ENCODE assay signal across 18 cellular contexts in the genomic region with DNA sequence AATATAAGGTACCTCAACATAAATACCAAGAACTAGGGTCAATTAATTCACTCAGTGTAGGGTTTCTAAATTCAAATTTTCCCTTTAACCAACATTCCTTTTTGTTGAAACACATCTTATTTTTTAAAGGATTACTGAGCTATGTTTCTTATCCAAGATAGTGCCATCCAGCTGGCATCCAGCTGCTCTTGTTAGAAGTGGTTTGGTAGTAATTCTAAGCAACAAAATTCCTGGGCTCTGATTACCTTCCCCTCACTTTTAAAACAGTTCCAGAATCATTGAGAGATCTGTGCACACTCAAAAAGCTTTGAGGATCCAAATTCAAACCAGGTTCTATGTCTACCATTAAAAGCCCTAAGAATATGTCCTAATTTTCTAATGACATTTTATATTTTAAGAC.
"Had no signal": no experiment of that assay in that cellular context is flagged by ENCODE, and none has a peak within 500 bp of the region (broad histone marks: within the 10 kb centered on the region; RNA-seq: fewer than 3 reads in every experiment).

No MANE protein-coding gene starts in this region.

- H2AFZ ChIP-seq: parathyroid adenoma had no signal

- H3K9ac ChIP-seq: parathyroid adenoma had no signal

- H3K9me3 ChIP-seq: neutrophil had no signal

- H3K27me3 ChIP-seq: brain microvascular endothelial cell, neutrophil, stomach had no signal

- H3K4me3 ChIP-seq: coronary artery, stomach had no signal

- DNase-seq: activated CD4-positive, alpha-beta memory T cell treated with anti-CD3 and anti-CD28 coated beads for 36 hours; activated CD4-positive, alpha-beta T cell treated with anti-CD3 and anti-CD28 coated beads for 36 hours; activated naive CD4-positive, alpha-beta T cell; activated naive CD8-positive, alpha-beta T cell treated with anti-CD3 and anti-CD28 coated beads, Interleukin-2, amount 10 ng/mL, durations not matched to agents 7 days and 5 days; activated T-cell treated with anti-CD3 and anti-CD28 coated beads, Interleukin-2, amount 50 U/mL, for 1 hour; anterior cingulate cortex; brain microvascular endothelial cell; central memory CD4-positive, alpha-beta T cell; immature natural killer cell; kidney glomerular epithelial cell; left ventricle myocardium superior; naive thymus-derived CD8-positive, alpha-beta T cell; stimulated activated CD4-positive, alpha-beta T cell treated with anti-CD3 and anti-CD28 coated beads, Interleukin-4, amount 100 ng/mL, for 24 hours; stomach; trophoblast cell had no signal

- H3K36me3 ChIP-seq: brain microvascular endothelial cell, neutrophil, stomach had no signal

- H3K79me2 ChIP-seq: parathyroid adenoma had no signal

- H3K4me1 ChIP-seq: parathyroid adenoma, stomach had no signal

- H3K27ac ChIP-seq: brain microvascular endothelial cell, coronary artery, neutrophil, parathyroid adenoma, stomach had no signal
